In genomic region chr10:71584461-71584860, GRCh38 we compare ENCODE assay signal across 21 cellular contexts.
A peak's percentile ranks its signal among the peaks of the same experiment; 100 is the strongest.
DNase-seq lines count a peak whose midpoint lies in the region; TF ChIP-seq lines count a peak whose summit lies in the region.
"Had no signal": no experiment of that assay in that cellular context is flagged by ENCODE, and none has a peak within 500 bp of the region (broad histone marks: within the 10 kb centered on the region; RNA-seq: fewer than 3 reads in every experiment).

No MANE protein-coding gene starts in this region.

- H2BK15ac ChIP-seq in mesenchymal stem cell (ENCODE audit: low read depth, poor library complexity, severe bottlenecking): no peak overlapping the region

- H3K9me3 ChIP-seq in mesenchymal stem cell (ENCODE audit: control insufficient read depth, low read length): no peaks in the 10 kb centered on the region
- no peaks in the 10 kb centered on the region for H3K9me3 ChIP-seq in SJCRH30 (replicated peaks)
- H3K9me3 ChIP-seq: Caco-2 had no signal

- H3K14ac ChIP-seq in mesenchymal stem cell (ENCODE audit: low read length in 2 of 2): no peak overlapping the region

- peaks cover 14 to 19% of the 10 kb centered on the region in 2 experiments for H3K27me3 ChIP-seq in mesenchymal stem cell (ENCODE audit: control insufficient read depth in 1 of 2, insufficient read depth in 1 of 2, low read length in 2 of 2)
- H3K27me3 ChIP-seq in SJCRH30: no peaks in the 10 kb centered on the region

- H2BK5ac ChIP-seq in mesenchymal stem cell (ENCODE audit: low read depth, low read length, poor library complexity, severe bottlenecking): no peak overlapping the region

- no peak overlapping the region for H2AK5ac ChIP-seq in mesenchymal stem cell (ENCODE audit: low read length, severe bottlenecking)

- no peak overlapping the region for H2BK120ac ChIP-seq in mesenchymal stem cell (ENCODE audit: low read depth, low read length)

- H3K4me3 ChIP-seq in astrocyte of the spinal cord (ENCODE audit: low read depth, low read length) (no peak overlapping the region), mesenchymal stem cell (ENCODE audit: insufficient read depth in 1 of 2, low read depth in 1 of 2, low read length in 2 of 2) (no peak overlapping the region), SJCRH30 (no peak overlapping the region)
- H3K4me3 ChIP-seq: PC-9 had no signal

- DNase-seq in RPMI7951 (ENCODE audit: low read depth) (peak; percentile 56), astrocyte of the spinal cord (ENCODE audit: low read depth, low spot score) (peak; percentile 76), mesenchymal stem cell (peak; percentile 10), AML-193 (lab: John Stamatoyannopoulos, UW) (no peak), EL (no peak), SJCRH30 (no peak), cerebellar nuclear complex (lab: John Stamatoyannopoulos, UW) (no peak)
- DNase-seq: Caco-2; CD8-positive, alpha-beta T cell; GF-D8; KG1; MM.1S; NCI-H2029; NCI-H446; NCI-H524 treated with DMSO at 0.1 percent for 48 hours; NCI-H774; NK-92 treated with Interleukin-12 subunit alpha and Interleukin-12 subunit beta, amount 100 ng/mL, for 24 hours; PC-9; Right ventricle myocardium superior; RPMI8226 had no signal

- H4K91ac ChIP-seq in mesenchymal stem cell (ENCODE audit: low read length): no peak overlapping the region

- no peaks in the 10 kb centered on the region for H3K79me1 ChIP-seq in mesenchymal stem cell (replicated peaks; ENCODE audit: low read length, poor library complexity, severe bottlenecking)

- H3K27ac ChIP-seq in mesenchymal stem cell (ENCODE audit: low read length, poor library complexity, severe bottlenecking) (no peak overlapping the region), SJCRH30 (no peak overlapping the region)
- H3K27ac ChIP-seq: C4-2B, PC-9 had no signal

- no peak overlapping the region for H3K23ac ChIP-seq in mesenchymal stem cell (ENCODE audit: low read length in 2 of 2)

- TF ChIP-seq CTCF in astrocyte of the spinal cord (IDR thresholded peaks at IDR 0.05; ENCODE audit: low read depth, low read length): no peak

- H3K4me1 ChIP-seq in mesenchymal stem cell (ENCODE audit: control insufficient read depth, insufficient read depth, low read depth, low read length) (peaks cover 18% of the 10 kb centered on the region), SJCRH30 (peaks cover 6% of the 10 kb centered on the region)
- H3K4me1 ChIP-seq: Caco-2 had no signal

- no peak overlapping the region for H2AFZ ChIP-seq in mesenchymal stem cell (ENCODE audit: low read depth, low read length)
- H2AFZ ChIP-seq: PC-9 had no signal

- no peak overlapping the region for H2BK12ac ChIP-seq in mesenchymal stem cell (ENCODE audit: low read length in 2 of 2)

- no peak overlapping the region for H4K8ac ChIP-seq in mesenchymal stem cell (ENCODE audit: low read length)

- H3K4ac ChIP-seq in mesenchymal stem cell (ENCODE audit: low read depth in 1 of 2, low read length in 2 of 2): no peak overlapping the region

- H3K18ac ChIP-seq in mesenchymal stem cell (ENCODE audit: low read depth in 1 of 2, low read length in 2 of 2): no peak overlapping the region

- H3K4me2 ChIP-seq in mesenchymal stem cell (ENCODE audit: low read length, poor library complexity, severe bottlenecking): no peak overlapping the region
- H3K4me2 ChIP-seq: PC-9 had no signal

- no peak overlapping the region for H3K9ac ChIP-seq in mesenchymal stem cell (ENCODE audit: low read length)

- in situ Hi-C loops in astrocyte of the spinal cord (cut with HindIII; ENCODE audit: low sequenced_read_pairs): no loop called here

- no peaks in the 10 kb centered on the region for H3K36me3 ChIP-seq in mesenchymal stem cell (ENCODE audit: control insufficient read depth in 1 of 2, insufficient read depth in 2 of 2, low read depth in 1 of 2, low read length in 2 of 2)
- no peaks in the 10 kb centered on the region for H3K36me3 ChIP-seq in SJCRH30

- WGBS in mesenchymal stem cell: 68% methylated on average over 4 of the region's 5 CpGs

Comparison
In these comparisons a context has a peak if more than half of its experiments do, and no peak if none do; other contexts are left out.
1. DNase-seq: peak in RPMI7951 (single experiment), astrocyte of the spinal cord (single experiment) and mesenchymal stem cell (single experiment); none in AML-193 (0 of 2), EL (single experiment), SJCRH30 (0 of 2) and cerebellar nuclear complex (0 of 2).